9 cellular contexts compared by ENCODE assay signal in the genomic region with DNA sequence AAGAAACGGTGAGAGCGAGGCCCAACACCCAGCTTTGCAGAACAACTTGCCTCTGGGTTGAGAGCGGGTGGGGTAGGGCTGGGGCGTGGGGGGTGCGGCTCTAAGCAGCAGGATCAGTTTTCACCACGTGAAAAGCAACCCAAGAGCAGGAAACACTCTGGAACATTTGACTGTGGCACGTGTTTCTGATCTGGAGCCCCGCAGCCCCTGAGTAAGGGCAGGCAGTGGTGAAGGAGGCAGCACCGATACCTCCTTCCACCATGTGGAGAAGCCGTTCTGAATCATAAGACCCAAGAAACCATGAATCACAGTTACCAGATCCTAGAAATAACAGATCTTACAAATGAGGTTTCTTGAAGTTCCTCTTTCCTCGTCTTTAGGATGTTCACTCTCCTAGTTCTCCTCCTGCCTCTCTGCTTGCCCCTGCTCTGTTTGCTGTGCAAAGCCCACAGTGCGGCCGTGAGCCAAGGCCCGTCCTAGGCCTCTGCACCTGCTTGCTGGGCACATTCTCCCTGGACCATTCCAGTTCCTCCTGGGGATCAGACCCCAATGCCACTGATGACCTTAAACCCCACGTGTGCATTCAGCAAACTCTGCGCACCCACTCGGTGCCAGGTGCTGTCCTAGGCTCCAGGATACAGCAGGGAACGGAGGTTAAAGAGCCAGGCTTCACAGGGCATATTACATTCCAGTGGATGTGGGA. TPM values are rescaled to one million over a fixed set of nuclear protein-coding genes. Genes with fewer than 3 reads are reported as not detected.
DNase-seq lines count a peak whose midpoint lies in the region; ATAC-seq, FAIRE-seq and TF ChIP-seq lines count a peak whose summit lies in the region.
"Had no signal": no experiment of that assay in that cellular context is flagged by ENCODE, and none has a peak within 500 bp of the region (broad histone marks: within the 10 kb centered on the region; RNA-seq: fewer than 3 reads in every experiment).

No MANE protein-coding gene starts in this region.

- H3K9me3 ChIP-seq in SJSA1 (replicated peaks) = peaks cover 8% of the 10 kb centered on the region

- peak; percentile 68 for DNase-seq in KBM-7
- peak in 1 of 2 experiments; percentile 80 for DNase-seq in SJSA1 (ENCODE audit: low read depth in 1 of 2, low spot score in 2 of 2)
- peak; percentile 20 to 51 for DNase-seq in foreskin keratinocyte
- DNase-seq in stimulated activated effector memory CD8-positive, alpha-beta T cell treated with anti-CD3 and anti-CD28 coated beads, Interleukin-12 subunit alpha, Interleukin-12 subunit beta, amount 100 ng/mL, for 72 hours (ENCODE audit: low spot score in 2 of 2) = no peak
- DNase-seq in NCI-H2196 treated with DMSO at 0.1 percent for 48 hours (lab: John Stamatoyannopoulos, UW; ENCODE audit: unreplicated experiment) = no peak
- DNase-seq in activated gamma-delta T cell (lab: John Stamatoyannopoulos, UW) = no peak
- DNase-seq in frontal cortex (ENCODE audit: low spot score in 2 of 2) = no peak

- H3K36me3 Mint-ChIP-seq in stimulated activated effector memory CD8-positive, alpha-beta T cell treated with anti-CD3 and anti-CD28 coated beads, Interleukin-12 subunit alpha, Interleukin-12 subunit beta, amount 100 ng/mL, for 72 hours = no peaks in the 10 kb centered on the region

- in situ Hi-C loops in KBM-7 (cut with MboI; ENCODE audit: low pct_unique_long_range_greater_than_20kb, low sequenced_read_pairs) = no loop called here

- peak overlapping the region; percentile 9 for H3K27ac Mint-ChIP-seq in stimulated activated effector memory CD8-positive, alpha-beta T cell treated with anti-CD3 and anti-CD28 coated beads, Interleukin-12 subunit alpha, Interleukin-12 subunit beta, amount 100 ng/mL, for 72 hours

- H3K27me3 ChIP-seq in SJSA1 (replicated peaks) = no peaks in the 10 kb centered on the region
- peaks cover 23% of the 10 kb centered on the region for H3K27me3 ChIP-seq in foreskin keratinocyte

- peaks cover 10% of the 10 kb centered on the region; the same call in 1 of the 2 replicates for H3K36me3 ChIP-seq in SJSA1

- H3K4me1 ChIP-seq in SJSA1 (replicated peaks) (peaks cover 95% of the 10 kb centered on the region), foreskin keratinocyte (no peaks in the 10 kb centered on the region)

- H3K27ac ChIP-seq in SJSA1 = peak overlapping the region; percentile 97
- H3K27ac ChIP-seq in foreskin keratinocyte = no peak overlapping the region

- no peak overlapping the region for H3K4me3 ChIP-seq in SJSA1
- H3K4me3 ChIP-seq: coronary artery had no signal

- H3K4me3 Mint-ChIP-seq in stimulated activated effector memory CD8-positive, alpha-beta T cell treated with anti-CD3 and anti-CD28 coated beads, Interleukin-12 subunit alpha, Interleukin-12 subunit beta, amount 100 ng/mL, for 72 hours = no peak overlapping the region

- peaks cover 32% of the 10 kb centered on the region for H3K4me1 Mint-ChIP-seq in stimulated activated effector memory CD8-positive, alpha-beta T cell treated with anti-CD3 and anti-CD28 coated beads, Interleukin-12 subunit alpha, Interleukin-12 subunit beta, amount 100 ng/mL, for 72 hours

- no peaks in the 10 kb centered on the region for H3K9me3 Mint-ChIP-seq in stimulated activated effector memory CD8-positive, alpha-beta T cell treated with anti-CD3 and anti-CD28 coated beads, Interleukin-12 subunit alpha, Interleukin-12 subunit beta, amount 100 ng/mL, for 72 hours

- no peak for TF ChIP-seq CTCF in foreskin keratinocyte (conservative IDR thresholded peaks at IDR 0.05)

- ATAC-seq in foreskin keratinocyte = peak; percentile 72
- peak; percentile 62 for ATAC-seq in stimulated activated effector memory CD8-positive, alpha-beta T cell treated with anti-CD3 and anti-CD28 coated beads, Interleukin-12 subunit alpha, Interleukin-12 subunit beta, amount 100 ng/mL, for 72 hours

- FAIRE-seq in frontal cortex (lab: Jason Lieb, UNC) = no peak
- FAIRE-seq: GM12891 had no signal

RNA-seq across cellular contexts. Expression of a gene that starts 31.9 kb away (rescaled TPM):
- total RNA-seq in SJSA1 (2014; rRNA removed; shearing (Covaris generic)) = 4.5 and 12.1 TPM in 2 replicates
- total RNA-seq in foreskin keratinocyte = not detected in 2 replicates
- not detected in 2 replicates for polyA plus RNA-seq in foreskin keratinocyte
- not detected for total RNA-seq in frontal cortex

RNA-seq across cellular contexts. Expression of a gene that starts 48.5 kb away (rescaled TPM):
- 1.3 and 4.1 TPM in 2 replicates for total RNA-seq in SJSA1 (2014; rRNA removed; shearing (Covaris generic))
- total RNA-seq in foreskin keratinocyte (not detected in 2 replicates), frontal cortex (0.82 TPM)
- polyA plus RNA-seq in foreskin keratinocyte = not detected in 2 replicates

Comparison
In these comparisons a context has a peak if more than half of its experiments do, and no peak if none do; other contexts are left out.
1. DNase-seq: peak in KBM-7 (single experiment) and foreskin keratinocyte (2 of 2); none in stimulated activated effector memory CD8-positive, alpha-beta T cell treated with anti-CD3 and anti-CD28 coated beads, Interleukin-12 subunit alpha, Interleukin-12 subunit beta, amount 100 ng/mL, for 72 hours (0 of 2), NCI-H2196 treated with DMSO at 0.1 percent for 48 hours (single experiment), activated gamma-delta T cell (single experiment) and frontal cortex (0 of 2).